ENCODE assay signal across 12 cellular contexts in the genomic region with DNA sequence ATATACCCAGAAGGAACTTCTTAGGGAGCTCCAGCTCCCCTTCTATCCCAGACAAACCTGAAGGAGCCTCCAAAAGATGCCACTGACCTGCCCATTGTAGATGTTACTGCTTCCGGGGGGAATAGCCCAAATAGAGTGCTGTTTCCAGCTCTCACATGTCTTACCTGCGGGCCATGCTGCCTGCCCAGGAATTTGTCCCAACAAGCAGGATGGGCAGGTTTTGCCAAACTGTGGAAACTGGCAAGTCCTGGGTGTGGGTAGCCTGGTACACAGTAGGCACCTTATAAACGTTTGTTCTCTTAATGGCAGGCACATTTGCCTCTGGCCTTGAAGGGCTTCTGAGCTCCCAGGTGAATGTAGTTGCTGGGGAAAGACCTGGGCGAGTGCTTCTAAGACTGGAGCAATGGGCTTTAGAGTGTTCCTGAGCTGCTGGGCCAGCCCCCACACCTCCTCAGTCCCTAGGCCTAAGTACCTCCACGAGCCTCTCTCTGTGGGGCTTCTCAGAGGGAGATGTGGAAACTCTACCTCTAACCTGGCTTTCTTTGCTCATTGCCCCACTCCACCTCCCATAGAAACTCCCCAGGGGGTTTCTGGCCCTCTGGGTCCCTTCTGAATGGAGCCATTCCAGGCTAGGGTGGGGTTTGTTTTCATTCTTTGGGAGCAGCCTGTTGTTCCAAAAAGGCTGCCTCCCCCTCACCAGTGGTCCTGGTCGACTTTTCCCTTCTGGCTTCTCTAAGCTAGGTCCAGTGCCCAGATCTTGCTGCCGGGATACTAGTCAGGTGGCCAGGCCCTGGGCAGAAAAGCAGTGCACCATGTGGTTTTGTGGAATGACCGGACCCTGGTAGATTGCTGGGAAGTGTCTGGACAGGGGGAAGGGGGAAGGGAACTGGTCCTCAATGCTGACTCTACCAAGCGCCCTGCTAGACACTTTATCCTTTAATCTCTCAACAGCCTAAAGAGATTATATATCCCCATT. TPM values are rescaled to one million over a fixed set of nuclear protein-coding genes. Genes with fewer than 3 reads are reported as not detected.
A peak's percentile ranks its signal among the peaks of the same experiment; 100 is the strongest.
DNase-seq lines count a peak whose midpoint lies in the region; ATAC-seq and TF ChIP-seq lines count a peak whose summit lies in the region.
"Had no signal": no experiment of that assay in that cellular context is flagged by ENCODE, and none has a peak within 500 bp of the region (broad histone marks: within the 10 kb centered on the region; RNA-seq: fewer than 3 reads in every experiment).

No MANE protein-coding gene starts in this region.

- H3K36me3 Mint-ChIP-seq in activated naive CD4-positive, alpha-beta T cell treated with anti-CD3 and anti-CD28 coated beads, Interleukin-2, amount 50 U/mL, for 72 hours, result no peaks in the 10 kb centered on the region

- H3K4me1 ChIP-seq in heart right ventricle, result peaks cover 16 to 70% (median 59%) of the 10 kb centered on the region in 9 donors

- H3K27me3 ChIP-seq in heart right ventricle, result no peaks in the 10 kb centered on the region

- peaks cover 0 to 16% (median 0%) of the 10 kb centered on the region in 9 donors for H3K36me3 ChIP-seq in heart right ventricle

- DNase-seq in heart right ventricle (no peak), left ventricle myocardium superior (no peak), fibroblast of mammary gland (ENCODE audit: low read depth) (no peak), nucleus accumbens (lab: John Stamatoyannopoulos, UW) (peak in 44 of 56 donors; percentile 3 to 73 (median 29)), NCI-H2029 treated with DMSO at 0.1 percent for 48 hours (lab: John Stamatoyannopoulos, UW) (no peak), NCI-H2081 (lab: John Stamatoyannopoulos, UW) (no peak)
- no peak for DNase-seq in activated naive CD4-positive, alpha-beta T cell treated with anti-CD3 and anti-CD28 coated beads, Interleukin-2, amount 50 U/mL, for 72 hours (ENCODE audit: low spot score in 2 of 2)
- DNase-seq: NCI-H1048; stimulated activated CD4-positive, alpha-beta T cell treated with anti-CD3 and anti-CD28 coated beads, Interleukin-4, amount 100 ng/mL, for 24 hours had no signal

- peak in 2 of 8 donors; percentile 6 to 8 for ATAC-seq in heart right ventricle
- ATAC-seq in left ventricle myocardium superior, result no peak
- ATAC-seq in GM19463 (IDR thresholded peaks at IDR 0.05; ENCODE audit: unreplicated experiment), result no peak
- no peak for ATAC-seq in activated naive CD4-positive, alpha-beta T cell treated with anti-CD3 and anti-CD28 coated beads, Interleukin-2, amount 50 U/mL, for 72 hours

- H3K27ac Mint-ChIP-seq in activated naive CD4-positive, alpha-beta T cell treated with anti-CD3 and anti-CD28 coated beads, Interleukin-2, amount 50 U/mL, for 72 hours, result no peak overlapping the region
- H3K27ac Mint-ChIP-seq: B cell had no signal

- H3K9me3 Mint-ChIP-seq in activated naive CD4-positive, alpha-beta T cell treated with anti-CD3 and anti-CD28 coated beads, Interleukin-2, amount 50 U/mL, for 72 hours, result no peaks in the 10 kb centered on the region

- H3K4me3 ChIP-seq in heart right ventricle, result peak overlapping the region in 9 of 10 donors; percentile 43 to 67 (median 61)
- peak overlapping the region; percentile 68 for H3K4me3 ChIP-seq in fibroblast of mammary gland (ENCODE audit: control insufficient read depth, low read depth, low read length)

- no peaks in the 10 kb centered on the region for H3K9me3 ChIP-seq in heart right ventricle

- 64 to 76% methylated on average over 9 of the region's 9 CpGs for WGBS in heart right ventricle, 2 donors

- TF ChIP-seq CTCF in heart right ventricle (IDR thresholded peaks at IDR 0.05), result no peak
- no peak for TF ChIP-seq CTCF in fibroblast of mammary gland (conservative IDR thresholded peaks at IDR 0.05; ENCODE audit: control insufficient read depth, insufficient read depth, low read depth, low read length)

- peak overlapping the region in 8 of 10 donors; percentile 19 to 79 (median 66) for H3K27ac ChIP-seq in heart right ventricle
- H3K27ac ChIP-seq: SK-N-MC had no signal

- intact Hi-C loops in heart right ventricle (cut with DNase I) (loop anchor here in 1 of 10 donors (5.0 kb wide), 1 partner anchor 37 kb away; a partner anchor contains a TSS), left ventricle myocardium superior (cut with micrococcal nuclease) (no loop called here)

RNA-seq across cellular contexts. Expression of a gene that starts 37.2 kb away (rescaled TPM):
- 10 to 100 TPM in 5 of 10 donors, 1 to 10 TPM in 5; 6.5 to 18.8 (median 9.7) TPM for total RNA-seq in heart right ventricle
- polyA plus RNA-seq in heart right ventricle, result 10 to 100 TPM in 1 of 2 donors, 1 to 10 TPM in 1; 6.0 to 12.1 TPM
- 8.6 TPM for total RNA-seq in left ventricle myocardium superior
- total RNA-seq in activated naive CD4-positive, alpha-beta T cell treated with anti-CD3 and anti-CD28 coated beads, Interleukin-2, amount 50 U/mL, for 72 hours, result 10 to 100 TPM; 46.8 to 66.2 TPM

RNA-seq across cellular contexts. Expression of a gene that starts 43.0 kb away (rescaled TPM):
- 10 to 100 TPM in 9 of 10 donors, 1 to 10 TPM in 1; 3.6 to 28.6 (median 17.6) TPM for total RNA-seq in heart right ventricle
- polyA plus RNA-seq in heart right ventricle, result 1 to 10 TPM; 3.7 to 7.9 TPM
- total RNA-seq in left ventricle myocardium superior, result 15.3 TPM
- 10 to 100 TPM; 20.0 to 20.8 TPM for total RNA-seq in activated naive CD4-positive, alpha-beta T cell treated with anti-CD3 and anti-CD28 coated beads, Interleukin-2, amount 50 U/mL, for 72 hours

Comparison
In these comparisons a context has a peak if more than half of its experiments do, and no peak if none do; other contexts are left out.
1. DNase-seq: peak in nucleus accumbens (44 of 56); none in heart right ventricle (0 of 2), left ventricle myocardium superior (single experiment), fibroblast of mammary gland (single experiment), activated naive CD4-positive, alpha-beta T cell treated with anti-CD3 and anti-CD28 coated beads, Interleukin-2, amount 50 U/mL, for 72 hours (0 of 2), NCI-H2029 treated with DMSO at 0.1 percent for 48 hours (single experiment) and NCI-H2081 (0 of 2).